ENCODE assay signal across 20 cellular contexts in the genomic region with DNA sequence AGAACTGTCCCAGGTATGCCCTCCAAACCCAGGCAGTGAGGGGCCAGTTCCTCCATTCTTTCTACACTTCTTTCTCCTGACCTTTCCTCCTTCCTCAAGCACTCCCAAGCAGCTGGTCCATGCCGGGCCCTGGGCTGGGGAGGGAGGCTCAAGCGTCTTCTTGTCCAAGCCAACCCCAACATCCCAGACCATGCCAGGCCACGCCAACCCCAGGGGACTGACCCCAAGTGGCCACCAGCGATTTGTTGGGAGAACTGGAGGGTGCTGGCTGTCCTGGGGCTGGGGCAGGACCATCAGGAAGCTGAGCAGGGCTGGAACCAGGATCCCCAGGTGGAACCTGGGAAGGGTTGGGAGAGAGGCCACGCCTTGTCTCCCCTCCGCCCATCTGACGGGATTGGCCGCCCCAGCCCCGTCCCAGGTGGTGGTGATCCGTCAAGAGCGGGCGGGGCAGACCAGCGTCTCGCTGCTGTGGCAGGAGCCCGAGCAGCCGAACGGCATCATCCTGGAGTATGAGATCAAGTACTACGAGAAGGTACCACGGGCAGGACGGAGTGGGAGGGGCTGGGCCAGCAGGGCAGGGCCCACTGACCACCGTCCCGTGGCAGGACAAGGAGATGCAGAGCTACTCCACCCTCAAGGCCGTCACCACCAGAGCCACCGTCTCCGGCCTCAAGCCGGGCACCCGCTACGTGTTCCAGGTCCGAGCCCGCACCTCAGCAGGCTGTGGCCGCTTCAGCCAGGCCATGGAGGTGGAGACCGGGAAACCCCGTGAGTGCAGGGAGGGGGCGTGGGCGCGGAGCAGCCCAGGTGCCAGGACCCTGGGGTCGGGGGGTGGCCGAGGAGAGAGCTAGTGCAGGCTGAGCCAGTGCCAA. TPM values are rescaled to one million over a fixed set of nuclear protein-coding genes. Genes with fewer than 3 reads are reported as not detected.
A peak's percentile ranks its signal among the peaks of the same experiment; 100 is the strongest.
DNase-seq lines count a peak whose midpoint lies in the region; FAIRE-seq and TF ChIP-seq lines count a peak whose summit lies in the region.
"Had no signal": no experiment of that assay in that cellular context is flagged by ENCODE, and none has a peak within 500 bp of the region (broad histone marks: within the 10 kb centered on the region; RNA-seq: fewer than 3 reads in every experiment).

No MANE protein-coding gene starts in this region.

- H3K27ac ChIP-seq in small intestine (ENCODE audit: low read depth in 1 of 2, low read length in 1 of 2), result no peak overlapping the region
- H3K27ac ChIP-seq: skin epidermis, vagina had no signal

- 0 out of 2 replicates have a peak, but pooled peaks cover 5% of the 10 kb centered on the region for H3K4me1 ChIP-seq in ES-I3 (ENCODE audit: insufficient read depth, low read length)
- H3K4me1 ChIP-seq in small intestine (ENCODE audit: control insufficient read depth in 2 of 2, insufficient read depth in 1 of 2, low read depth in 1 of 2, low read length in 1 of 2), result no peaks in the 10 kb centered on the region
- H3K4me1 ChIP-seq: vagina had no signal

- H3K4me3 ChIP-seq in epithelial cell of esophagus (ENCODE audit: low read length) (no peak overlapping the region), small intestine (ENCODE audit: low read depth in 1 of 2, low read length in 2 of 2) (no peak overlapping the region)
- H3K4me3 ChIP-seq: skin epidermis, vagina had no signal

- H3K36me3 ChIP-seq in ES-I3 (ENCODE audit: insufficient read depth, low read length) (no peaks in the 10 kb centered on the region), small intestine (ENCODE audit: control insufficient read depth in 2 of 2, insufficient read depth in 2 of 2, low read length in 2 of 2) (no peaks in the 10 kb centered on the region)
- H3K36me3 ChIP-seq: vagina had no signal

- peak overlapping the region; percentile 33; the same call in 1 of the 2 replicates for H3K9ac ChIP-seq in ES-I3 (ENCODE audit: low read depth, low read length)

- FAIRE-seq in small intestine (lab: Jason Lieb, UNC), result no peak
- FAIRE-seq: keratinocyte had no signal

- WGBS in small intestine, 3 donors, result 24 to 45% (median 25%) methylated on average over 31 to 38 of the region's 38 CpGs

- H3K9me3 ChIP-seq in ES-I3 (ENCODE audit: control insufficient read depth, insufficient read depth, low read length), result no peaks in the 10 kb centered on the region
- H3K9me3 ChIP-seq in small intestine (ENCODE audit: control insufficient read depth, low read depth), result no peaks in the 10 kb centered on the region
- H3K9me3 ChIP-seq: vagina had no signal

- peaks cover 0 to 2% of the 10 kb centered on the region in 2 donors for H3K27me3 ChIP-seq in small intestine (ENCODE audit: control insufficient read depth in 2 of 2, insufficient read depth in 2 of 2, low read length in 2 of 2)
- H3K27me3 ChIP-seq: vagina had no signal

- TF ChIP-seq CTCF in epithelial cell of esophagus (IDR thresholded peaks at IDR 0.05; ENCODE audit: insufficient read depth, low read depth, low read length, missing control alignments), result no peak

- DNase-seq in NCI-H187 (lab: John Stamatoyannopoulos, UW) (peak; percentile 48 to 76), epithelial cell of esophagus (ENCODE audit: low read depth) (peak; percentile 19), small intestine (peak; percentile 21), ureter (ENCODE audit: low spot score) (no peak), NCI-H1694 (lab: John Stamatoyannopoulos, UW) (no peak)
- DNase-seq in activated naive CD4-positive, alpha-beta T cell treated with anti-CD3 and anti-CD28 coated beads, Interleukin-2, amount 50 U/mL, for 16 hours, result no peak
- DNase-seq: activated CD4-positive, alpha-beta T cell treated with anti-CD3 and anti-CD28 coated beads for 48 hours; activated CD8-positive, alpha-beta memory T cell treated with anti-CD3 and anti-CD28 coated beads, Interleukin-2, amount 50 U/mL, for 48 hours; activated effector memory CD4-positive, alpha-beta T cell treated with anti-CD3 and anti-CD28 coated beads, Interleukin-2, amount 50 U/mL, for 16 hours; AML-193; head of caudate nucleus; MV-4-11; RPMI8226; stimulated activated CD4-positive, alpha-beta T cell treated with anti-CD3 and anti-CD28 coated beads, Interleukin-4, amount 100 ng/mL, for 4 hours had no signal

RNA-seq across cellular contexts. Expression of gene EPHA8, which starts 29.9 kb away (rescaled TPM):
- polyA plus RNA-seq in small intestine, result under 1 TPM in 1 of 3 donors, not detected in 2; 0.64 TPM
- total RNA-seq in ureter, result not detected
- total RNA-seq: cardiac septum, vagina had no signal

RNA-seq across cellular contexts. Expression of gene C1QA, which starts 43.3 kb away (rescaled TPM):
- 100 to 1,000 TPM in 2 of 3 donors, 10 to 100 TPM in 1; 25.7 to 215 (median 128) TPM for polyA plus RNA-seq in small intestine
- total RNA-seq in ureter, result 64.0 TPM
- total RNA-seq: progenitor cell of endocrine pancreas had no signal
- polyA plus RNA-seq: keratinocyte had no signal

RNA-seq across cellular contexts. Expression of gene C1QC, which starts 50.3 kb away (rescaled TPM):
- polyA plus RNA-seq in small intestine, result 100 to 1,000 TPM in 1 of 3 donors, 10 to 100 TPM in 2; 17.7 to 181 (median 81.6) TPM
- 85.3 TPM for total RNA-seq in ureter
- total RNA-seq: progenitor cell of endocrine pancreas had no signal
- polyA plus RNA-seq: keratinocyte had no signal

RNA-seq across cellular contexts. Expression of gene C1QB, which starts 59.9 kb away (rescaled TPM):
- polyA plus RNA-seq in small intestine, result 100 to 1,000 TPM in 2 of 3 donors, 10 to 100 TPM in 1; 33.5 to 255 (median 119) TPM
- 92.9 TPM for total RNA-seq in ureter
- total RNA-seq: progenitor cell of endocrine pancreas had no signal
- polyA plus RNA-seq: keratinocyte had no signal

Comparison
In these comparisons a context has a peak if more than half of its experiments do, and no peak if none do; other contexts are left out.
1. DNase-seq: peak in NCI-H187 (2 of 2), epithelial cell of esophagus (single experiment) and small intestine (single experiment); none in ureter (single experiment), activated naive CD4-positive, alpha-beta T cell treated with anti-CD3 and anti-CD28 coated beads, Interleukin-2, amount 50 U/mL, for 16 hours (single experiment) and NCI-H1694 (single experiment).